ENCODE assay signal across 9 cellular contexts in the genomic region with DNA sequence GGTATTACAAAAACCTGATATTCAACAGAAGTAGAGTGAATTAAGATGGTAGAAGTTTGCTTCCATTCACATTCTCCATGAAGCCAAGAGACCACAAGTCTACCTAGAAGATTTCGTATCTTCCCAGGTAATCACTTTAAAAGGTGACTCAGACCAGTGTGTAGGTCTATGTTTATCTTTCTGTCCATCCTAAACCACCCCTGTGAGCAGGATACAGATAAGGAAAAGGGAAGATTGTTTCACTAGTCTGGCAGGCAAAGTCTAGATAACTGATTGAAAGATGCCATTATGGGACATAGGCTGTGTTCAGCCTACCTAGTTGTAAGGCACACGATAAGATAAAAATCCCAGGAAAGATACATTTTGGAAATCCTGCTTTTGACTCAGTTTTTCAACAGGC.
"Had no signal": no experiment of that assay in that cellular context is flagged by ENCODE, and none has a peak within 500 bp of the region (broad histone marks: within the 10 kb centered on the region; RNA-seq: fewer than 3 reads in every experiment).

No MANE protein-coding gene starts in this region.

- FAIRE-seq: HepG2 had no signal

- H2AFZ ChIP-seq: GM23248 had no signal

- H3K9me3 ChIP-seq: HAP-1 had no signal

- ATAC-seq: HCT116, HepG2 had no signal

- H3K4me3 ChIP-seq: GM23248, HAP-1 had no signal

- H3K27ac ChIP-seq: GM23248, HL-60 had no signal

- DNase-seq: GM23248, GOT3, H7, HFFc6, KG1 had no signal

- H3K4me1 ChIP-seq: HAP-1 had no signal

- H3K36me3 ChIP-seq: HAP-1 had no signal

- H3K9ac ChIP-seq: GM23248 had no signal
